ENCODE assay signal across 9 cellular contexts in genomic region chr17:74785096-74785980, GRCh38. TPM values are rescaled to one million over a fixed set of nuclear protein-coding genes. Genes with fewer than 3 reads are reported as not detected.
A peak's percentile ranks its signal among the peaks of the same experiment; 100 is the strongest.
DNase-seq lines count a peak whose midpoint lies in the region; ATAC-seq and TF ChIP-seq lines count a peak whose summit lies in the region.
"Had no signal": no experiment of that assay in that cellular context is flagged by ENCODE, and none has a peak within 500 bp of the region (broad histone marks: within the 10 kb centered on the region; RNA-seq: fewer than 3 reads in every experiment).

No MANE protein-coding gene starts in this region.

- H3K9me3 Mint-ChIP-seq in activated naive CD4-positive, alpha-beta T cell treated with anti-CD3 and anti-CD28 coated beads, Interleukin-2, amount 50 U/mL, for 24 hours: no peaks in the 10 kb centered on the region
- H3K9me3 Mint-ChIP-seq in nephron progenitor cell: no peaks in the 10 kb centered on the region
- H3K9me3 Mint-ChIP-seq in progenitor cell of endocrine pancreas (ENCODE audit: low read depth): no peaks in the 10 kb centered on the region
- H3K9me3 Mint-ChIP-seq: central memory CD8-positive, alpha-beta T cell had no signal

- no peak for ATAC-seq in DND-41 (ENCODE audit: insufficient read depth, low read depth)

- DNase-seq in DND-41 (no peak), nephron progenitor cell (no peak), SW480 (ENCODE audit: low spot score) (no peak), progenitor cell of endocrine pancreas (ENCODE audit: low spot score, unreplicated experiment) (no peak), DMS79 (lab: John Stamatoyannopoulos, UW) (no peak)
- DNase-seq: SHP77 treated with DMSO at 0.1 percent for 48 hours had no signal

- no peaks in the 10 kb centered on the region for H3K27me3 ChIP-seq in DND-41 (ENCODE audit: insufficient read depth, low read length, poor library complexity)
- H3K27me3 ChIP-seq in Loucy (ENCODE audit: insufficient read depth, low read length, poor library complexity, severe bottlenecking): no peaks in the 10 kb centered on the region

- H2AFZ ChIP-seq in DND-41 (ENCODE audit: low read depth, low read length) (no peak overlapping the region), Loucy (ENCODE audit: low read length) (no peak overlapping the region)

- no peaks in the 10 kb centered on the region for H3K36me3 Mint-ChIP-seq in activated naive CD4-positive, alpha-beta T cell treated with anti-CD3 and anti-CD28 coated beads, Interleukin-2, amount 50 U/mL, for 24 hours
- no peaks in the 10 kb centered on the region for H3K36me3 Mint-ChIP-seq in nephron progenitor cell (ENCODE audit: low read depth)
- H3K36me3 Mint-ChIP-seq in progenitor cell of endocrine pancreas (ENCODE audit: insufficient read depth): peaks cover 1% of the 10 kb centered on the region

- no peaks in the 10 kb centered on the region for H3K79me2 ChIP-seq in DND-41 (ENCODE audit: insufficient read depth, low read length)
- peaks cover 13% of the 10 kb centered on the region; the same call in 1 of the 2 replicates for H3K79me2 ChIP-seq in Loucy (ENCODE audit: insufficient read depth, low read length)

- H3K9me2 ChIP-seq in Loucy (replicated peaks; ENCODE audit: low read depth, low read length): no peaks in the 10 kb centered on the region

- H3K9me3 ChIP-seq in DND-41 (ENCODE audit: insufficient read depth, low read length, severe bottlenecking) (no peaks in the 10 kb centered on the region), Loucy (ENCODE audit: insufficient read depth, low read depth, low read length) (no peaks in the 10 kb centered on the region)

- H3K9ac ChIP-seq in DND-41 (ENCODE audit: low read depth, low read length): no peak overlapping the region
- peak overlapping the region; percentile 1 for H3K9ac ChIP-seq in Loucy (ENCODE audit: low read depth, low read length, poor library complexity, severe bottlenecking)

- no peak overlapping the region for H3K4me2 ChIP-seq in DND-41 (ENCODE audit: insufficient read depth, low read length)
- peak overlapping the region; percentile 45 for H3K4me2 ChIP-seq in Loucy (ENCODE audit: low read depth, low read length, poor library complexity, severe bottlenecking)

- H3K4me1 ChIP-seq in DND-41 (ENCODE audit: insufficient read depth, low read length): no peaks in the 10 kb centered on the region
- H3K4me1 ChIP-seq in Loucy (ENCODE audit: insufficient read depth, low read length, poor library complexity, severe bottlenecking): peaks cover 27% of the 10 kb centered on the region

- H3K4me1 Mint-ChIP-seq in activated naive CD4-positive, alpha-beta T cell treated with anti-CD3 and anti-CD28 coated beads, Interleukin-2, amount 50 U/mL, for 24 hours: peaks cover 70% of the 10 kb centered on the region
- H3K4me1 Mint-ChIP-seq in nephron progenitor cell (peaks cover 16% of the 10 kb centered on the region), progenitor cell of endocrine pancreas (ENCODE audit: low read depth) (no peaks in the 10 kb centered on the region)

- H3F3A ChIP-seq in Loucy (ENCODE audit: low read depth): no peaks in the 10 kb centered on the region

- H3K27ac Mint-ChIP-seq in activated naive CD4-positive, alpha-beta T cell treated with anti-CD3 and anti-CD28 coated beads, Interleukin-2, amount 50 U/mL, for 24 hours: peak overlapping the region; percentile 87
- H3K27ac Mint-ChIP-seq in nephron progenitor cell: peak overlapping the region; percentile 54
- H3K27ac Mint-ChIP-seq in progenitor cell of endocrine pancreas: no peak overlapping the region

- H3K36me3 ChIP-seq in DND-41 (ENCODE audit: insufficient read depth, low read length) (peaks cover 19% of the 10 kb centered on the region), Loucy (ENCODE audit: insufficient read depth, low read length) (0 out of 2 replicates have a peak, but pooled peaks cover 5% of the 10 kb centered on the region)

- H4K20me1 ChIP-seq in DND-41 (ENCODE audit: insufficient read depth, low read length) (no peaks in the 10 kb centered on the region), Loucy (ENCODE audit: insufficient read depth, low read length, poor library complexity, severe bottlenecking) (no peaks in the 10 kb centered on the region)

- H3K27me3 Mint-ChIP-seq in activated naive CD4-positive, alpha-beta T cell treated with anti-CD3 and anti-CD28 coated beads, Interleukin-2, amount 50 U/mL, for 24 hours: no peaks in the 10 kb centered on the region
- H3K27me3 Mint-ChIP-seq in nephron progenitor cell (ENCODE audit: low read depth, poor library complexity) (no peaks in the 10 kb centered on the region), progenitor cell of endocrine pancreas (no peaks in the 10 kb centered on the region)
- H3K27me3 Mint-ChIP-seq: central memory CD8-positive, alpha-beta T cell had no signal

- H3K4me3 Mint-ChIP-seq in activated naive CD4-positive, alpha-beta T cell treated with anti-CD3 and anti-CD28 coated beads, Interleukin-2, amount 50 U/mL, for 24 hours: no peak overlapping the region
- H3K4me3 Mint-ChIP-seq in nephron progenitor cell (no peak overlapping the region), progenitor cell of endocrine pancreas (ENCODE audit: low read depth) (no peak overlapping the region)
- H3K4me3 Mint-ChIP-seq: central memory CD8-positive, alpha-beta T cell had no signal

- no peak overlapping the region for H3K27ac ChIP-seq in DND-41 (ENCODE audit: low read length)

- TF ChIP-seq CTCF in DND-41 (IDR thresholded peaks at IDR 0.05; ENCODE audit: borderline replicate concordance, extremely low read depth, low read length, poor library complexity, severe bottlenecking) (peak; percentile 6), Loucy (conservative IDR thresholded peaks at IDR 0.05; ENCODE audit: low read length) (peak; percentile 23), nephron progenitor cell (IDR thresholded peaks at IDR 0.05) (no peak), progenitor cell of endocrine pancreas (IDR thresholded peaks at IDR 0.05; ENCODE audit: unreplicated experiment) (no peak)

- no peak overlapping the region for H3K4me3 ChIP-seq in DND-41 (ENCODE audit: low read depth in 1 of 2, low read length in 2 of 2)
- no peak overlapping the region for H3K4me3 ChIP-seq in Loucy (ENCODE audit: low read length, poor library complexity, severe bottlenecking)

RNA-seq across cellular contexts. Expression of gene NAT9, which starts 9.2 kb away (rescaled TPM):
- total RNA-seq in progenitor cell of endocrine pancreas: 59.6 and 60.2 TPM in 2 replicates

RNA-seq across cellular contexts. Expression of gene NHERF1, which starts 36.9 kb away (rescaled TPM):
- 135 and 143 TPM in 2 replicates for total RNA-seq in progenitor cell of endocrine pancreas

RNA-seq across cellular contexts. Expression of gene RAB37, which starts 48.3 kb away (rescaled TPM):
- 3.2 TPM in 2 replicates for total RNA-seq in progenitor cell of endocrine pancreas

Comparison
In these comparisons a context has a peak if more than half of its experiments do, and no peak if none do; other contexts are left out.
1. CTCF ChIP-seq: peak in DND-41 (single experiment) and Loucy (single experiment); none in nephron progenitor cell (single experiment) and progenitor cell of endocrine pancreas (single experiment).